In the genomic region with DNA sequence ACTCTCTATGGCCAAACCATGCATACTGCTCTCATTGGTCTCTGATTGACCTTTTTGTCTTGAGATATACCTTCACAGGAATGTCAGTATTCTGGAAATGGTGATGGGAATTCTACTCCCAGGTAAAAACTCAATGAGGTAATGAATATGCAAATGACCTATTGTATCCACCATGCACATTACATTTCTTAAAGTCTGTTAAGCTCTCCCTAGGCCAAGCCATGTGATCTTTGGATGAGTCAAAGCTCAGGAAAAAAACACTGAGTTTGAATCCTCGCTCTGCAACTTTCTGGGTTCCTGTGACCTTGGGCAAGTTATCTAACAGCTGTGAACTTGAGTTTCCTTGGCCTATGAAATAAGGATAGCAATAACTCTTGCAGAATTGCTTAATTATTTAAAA, we compare ENCODE assay signal across 15 cellular contexts.
DNase-seq lines count a peak whose midpoint lies in the region; ATAC-seq, FAIRE-seq and TF ChIP-seq lines count a peak whose summit lies in the region.
"Had no signal": no experiment of that assay in that cellular context is flagged by ENCODE, and none has a peak within 500 bp of the region (broad histone marks: within the 10 kb centered on the region; RNA-seq: fewer than 3 reads in every experiment).

No MANE protein-coding gene starts in this region.

- H3K4me1 ChIP-seq in hepatocyte (ENCODE audit: insufficient read depth) = no peaks in the 10 kb centered on the region
- H3K4me1 ChIP-seq: BLaER1 treated with 17β-estradiol and CSF1 and Interleukin-3, amounts not matched to agents 10 nM and 100 nM had no signal

- H3K4me2 ChIP-seq in hepatocyte = no peak overlapping the region
- H3K4me2 ChIP-seq: BLaER1 treated with 17β-estradiol and CSF1 and Interleukin-3, amounts not matched to agents 10 nM and 100 nM had no signal

- DNase-seq in left ventricle myocardium superior (no peak), Right ventricle myocardium inferior (ENCODE audit: missing footprints) (no peak), bronchial epithelial cell (ENCODE audit: low read depth) (no peak), hepatocyte (ENCODE audit: low spot score) (peak; percentile 10)
- DNase-seq in activated naive CD8-positive, alpha-beta T cell treated with anti-CD3 and anti-CD28 coated beads, Interleukin-2, amount 50 U/mL, for 24 hours = no peak
- DNase-seq: 8988T; AML-193; CD4-positive, CD25-positive, alpha-beta regulatory T cell; DMS53; GF-D8 had no signal

- H3K27me3 Mint-ChIP-seq in activated naive CD8-positive, alpha-beta T cell treated with anti-CD3 and anti-CD28 coated beads, Interleukin-2, amount 50 U/mL, for 24 hours = no peaks in the 10 kb centered on the region
- H3K27me3 Mint-ChIP-seq: CD4-positive, CD25-positive, alpha-beta regulatory T cell had no signal

- no peak overlapping the region for H3K27ac Mint-ChIP-seq in activated naive CD8-positive, alpha-beta T cell treated with anti-CD3 and anti-CD28 coated beads, Interleukin-2, amount 50 U/mL, for 24 hours
- H3K27ac Mint-ChIP-seq: CD4-positive, CD25-positive, alpha-beta regulatory T cell had no signal

- no peaks in the 10 kb centered on the region for H3K9me3 Mint-ChIP-seq in activated naive CD8-positive, alpha-beta T cell treated with anti-CD3 and anti-CD28 coated beads, Interleukin-2, amount 50 U/mL, for 24 hours

- ATAC-seq in left ventricle myocardium superior (peak; percentile 31), Right ventricle myocardium inferior (no peak), GM19395 (IDR thresholded peaks at IDR 0.05; ENCODE audit: unreplicated experiment) (no peak), GM19035 (IDR thresholded peaks at IDR 0.05; ENCODE audit: unreplicated experiment) (no peak)
- ATAC-seq in activated naive CD8-positive, alpha-beta T cell treated with anti-CD3 and anti-CD28 coated beads, Interleukin-2, amount 50 U/mL, for 24 hours = no peak
- ATAC-seq: HCT116 had no signal

- intact Hi-C loops in left ventricle myocardium superior (cut with micrococcal nuclease) (no loop called here), Right ventricle myocardium inferior (cut with DNase I) (no loop called here)

- H3K9me2 ChIP-seq in hepatocyte (replicated peaks; ENCODE audit: insufficient read depth) = no peaks in the 10 kb centered on the region

- peak; percentile 7 for FAIRE-seq in bronchial epithelial cell (lab: Jason Lieb, UNC)
- FAIRE-seq: H54 had no signal

- no peaks in the 10 kb centered on the region for H3K27me3 ChIP-seq in bronchial epithelial cell (ENCODE audit: control insufficient read depth, insufficient read depth, low read length)
- H3K27me3 ChIP-seq in hepatocyte = no peaks in the 10 kb centered on the region

- H3K9me3 ChIP-seq in hepatocyte (ENCODE audit: low read depth) = no peaks in the 10 kb centered on the region
- H3K9me3 ChIP-seq: BLaER1 treated with 17β-estradiol and CSF1 and Interleukin-3, amounts not matched to agents 10 nM and 100 nM had no signal

- 87% methylated on average over 1 of the region's 1 CpG for WGBS in hepatocyte (ENCODE audit: low lambda C conversion rate, missing lambda C conversion rate)

- H4K20me1 ChIP-seq in hepatocyte (ENCODE audit: insufficient read depth, poor library complexity, severe bottlenecking) = no peaks in the 10 kb centered on the region
- H4K20me1 ChIP-seq: BLaER1 treated with 17β-estradiol and CSF1 and Interleukin-3, amounts not matched to agents 10 nM and 100 nM had no signal

- H3K36me3 ChIP-seq in bronchial epithelial cell (ENCODE audit: control insufficient read depth, insufficient read depth, low read length) (no peaks in the 10 kb centered on the region), hepatocyte (replicated peaks; ENCODE audit: insufficient read depth, low read depth) (no peaks in the 10 kb centered on the region)
- H3K36me3 ChIP-seq: BLaER1 treated with 17β-estradiol and CSF1 and Interleukin-3, amounts not matched to agents 10 nM and 100 nM had no signal

- H3K27ac ChIP-seq in hepatocyte = peak overlapping the region; percentile 10
- H3K27ac ChIP-seq: BLaER1 treated with 17β-estradiol and CSF1 and Interleukin-3, amounts not matched to agents 10 nM and 100 nM had no signal

- H3K36me3 Mint-ChIP-seq in activated naive CD8-positive, alpha-beta T cell treated with anti-CD3 and anti-CD28 coated beads, Interleukin-2, amount 50 U/mL, for 24 hours (ENCODE audit: low read depth) = no peaks in the 10 kb centered on the region
- H3K36me3 Mint-ChIP-seq: CD4-positive, CD25-positive, alpha-beta regulatory T cell had no signal

- no peak overlapping the region for H3K4me3 Mint-ChIP-seq in activated naive CD8-positive, alpha-beta T cell treated with anti-CD3 and anti-CD28 coated beads, Interleukin-2, amount 50 U/mL, for 24 hours
- H3K4me3 Mint-ChIP-seq: CD4-positive, CD25-positive, alpha-beta regulatory T cell had no signal

- H3K79me2 ChIP-seq in hepatocyte = no peaks in the 10 kb centered on the region

- H3K4me3 ChIP-seq in bronchial epithelial cell (ENCODE audit: low read depth, low read length) = no peak overlapping the region
- H3K4me3 ChIP-seq in hepatocyte = no peak overlapping the region
- H3K4me3 ChIP-seq: BLaER1 treated with 17β-estradiol and CSF1 and Interleukin-3, amounts not matched to agents 10 nM and 100 nM had no signal

- peaks cover 4% of the 10 kb centered on the region for H3K4me1 Mint-ChIP-seq in activated naive CD8-positive, alpha-beta T cell treated with anti-CD3 and anti-CD28 coated beads, Interleukin-2, amount 50 U/mL, for 24 hours
- H3K4me1 Mint-ChIP-seq: CD4-positive, CD25-positive, alpha-beta regulatory T cell had no signal

- H2AFZ ChIP-seq in hepatocyte = no peak overlapping the region

- TF ChIP-seq CTCF in bronchial epithelial cell (IDR thresholded peaks at IDR 0.05; ENCODE audit: insufficient read depth, low read length, severe bottlenecking) (no peak), hepatocyte (IDR thresholded peaks at IDR 0.05; ENCODE audit: poor library complexity) (no peak)
